18 cellular contexts compared by ENCODE assay signal in the genomic region with DNA sequence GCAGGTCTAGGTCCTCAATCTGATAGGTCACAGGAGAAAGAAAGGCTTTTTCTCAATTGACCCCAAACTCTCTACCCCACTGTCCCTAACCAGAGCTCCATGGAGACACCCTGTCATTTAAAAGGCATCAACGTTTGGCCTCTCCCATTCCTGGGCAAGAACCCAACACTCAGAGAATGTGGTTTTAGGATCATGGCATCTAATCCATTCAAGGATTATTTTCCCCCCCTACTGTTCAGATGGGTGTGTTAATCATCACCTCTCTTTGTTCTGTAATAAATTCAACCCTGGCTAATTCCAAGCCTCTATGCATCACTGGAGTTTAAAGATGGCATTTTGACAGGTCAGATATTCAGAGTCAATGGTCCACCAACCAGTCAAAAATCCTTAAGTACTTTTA. TPM values are rescaled to one million over a fixed set of nuclear protein-coding genes. Genes with fewer than 3 reads are reported as not detected.
DNase-seq lines count a peak whose midpoint lies in the region; ATAC-seq and TF ChIP-seq lines count a peak whose summit lies in the region.
"Had no signal": no experiment of that assay in that cellular context is flagged by ENCODE, and none has a peak within 500 bp of the region (broad histone marks: within the 10 kb centered on the region; RNA-seq: fewer than 3 reads in every experiment).

No MANE protein-coding gene starts in this region.

- peak; percentile 69 for DNase-seq in ACHN
- DNase-seq in GM23248 = peak; percentile 72
- peak; percentile 23 for DNase-seq in RPMI7951 (ENCODE audit: low read depth)
- peak; percentile 55 for DNase-seq in kidney glomerular epithelial cell (lab: John Stamatoyannopoulos, UW)
- no peak for DNase-seq in activated effector memory CD4-positive, alpha-beta T cell treated with Interleukin-2 at 50 U/mL for 16 hours
- no peak for DNase-seq in ascending aorta (ENCODE audit: low spot score in 2 of 2)
- DNase-seq: activated gamma-delta T cell; endodermal cell; GF-D8; hypothalamus; Kasumi-1; NCI-H1436; stimulated activated naive CD8-positive, alpha-beta T cell treated with anti-CD3 and anti-CD28 coated beads, Interleukin-15, Interleukin-2, amounts not matched to agents 100 U/mL and 50 U/mL, for 24 hours; T-helper 9 cell; upper lobe of right lung had no signal

- no peak overlapping the region for H2AFZ ChIP-seq in GM23248

- H3K27me3 ChIP-seq in GM23248 (replicated peaks; ENCODE audit: insufficient read depth) (no peaks in the 10 kb centered on the region), ascending aorta (no peaks in the 10 kb centered on the region)
- H3K27me3 ChIP-seq: upper lobe of right lung had no signal

- no peak for TF ChIP-seq CTCF in ascending aorta (IDR thresholded peaks at IDR 0.05)

- peaks cover 79% of the 10 kb centered on the region for H3K79me2 ChIP-seq in GM23248 (ENCODE audit: insufficient read depth)

- in situ Hi-C loops in ACHN (cut with HindIII; ENCODE audit: low pct_ligation_motif_present, low pct_unique_long_range_greater_than_20kb, low sequenced_read_pairs) (no loop called here), GM23248 (cut with MboI) (no loop called here)

- H3K4me2 ChIP-seq in GM23248 (ENCODE audit: unreplicated experiment) = peak overlapping the region; percentile 27

- H3K4me1 ChIP-seq in GM23248 (ENCODE audit: insufficient read depth) (peaks cover 73% of the 10 kb centered on the region), ascending aorta (no peaks in the 10 kb centered on the region)
- H3K4me1 ChIP-seq: upper lobe of right lung had no signal

- 5 to 8% methylated on average over 1 of the region's 1 CpG for WGBS in GM23248 (ENCODE audit: low coverage in 1 of 2, low lambda C conversion rate in 2 of 2, missing lambda C conversion rate in 2 of 2), 2 experiments

- peaks cover 8% of the 10 kb centered on the region; the same call in 1 of the 2 replicates for H3K36me3 ChIP-seq in GM23248 (ENCODE audit: low read depth)
- no peaks in the 10 kb centered on the region for H3K36me3 ChIP-seq in ascending aorta
- H3K36me3 ChIP-seq: upper lobe of right lung had no signal

- H3K9me3 ChIP-seq in GM23248 (ENCODE audit: low read depth) (no peaks in the 10 kb centered on the region), ascending aorta (no peaks in the 10 kb centered on the region)
- H3K9me3 ChIP-seq: upper lobe of right lung had no signal

- H4K20me1 ChIP-seq in GM23248 (ENCODE audit: insufficient read depth) = peaks cover 8% of the 10 kb centered on the region; the same call in 1 of the 2 replicates

- intact Hi-C loops in ascending aorta (cut with DNase I) = no loop called here

- H3F3A ChIP-seq in GM23248 (ENCODE audit: insufficient read depth) = peaks cover 67% of the 10 kb centered on the region

- no peaks in the 10 kb centered on the region for H3K9me2 ChIP-seq in GM23248 (ENCODE audit: insufficient read depth)

- ATAC-seq in GM19023 (IDR thresholded peaks at IDR 0.05; ENCODE audit: unreplicated experiment) = no peak
- no peak for ATAC-seq in GM19397 (IDR thresholded peaks at IDR 0.05; ENCODE audit: unreplicated experiment)
- ATAC-seq: stimulated activated naive CD8-positive, alpha-beta T cell treated with anti-CD3 and anti-CD28 coated beads, Interleukin-15, Interleukin-2, amounts not matched to agents 100 U/mL and 50 U/mL, for 24 hours; upper lobe of right lung had no signal

- H3K4me3 ChIP-seq in GM23248 = no peak overlapping the region
- H3K4me3 ChIP-seq in ascending aorta = no peak overlapping the region
- H3K4me3 ChIP-seq: upper lobe of right lung had no signal

- H3K27ac ChIP-seq in GM23248 (peak overlapping the region; percentile 48), ascending aorta (no peak overlapping the region)
- H3K27ac ChIP-seq: upper lobe of right lung had no signal

- no peak overlapping the region for H3K9ac ChIP-seq in GM23248

RNA-seq across cellular contexts. Expression of gene TBX15, which starts 42.7 kb away (rescaled TPM):
- total RNA-seq in GM23248 (2014; rRNA removed; shearing (Covaris generic)) = 32.2 and 38.7 TPM in 2 replicates
- polyA plus RNA-seq in GM23248 (2016; fragmentation: Nextera tagmentation; extraction: Ambion mirVana) = 39.8 and 41.7 TPM in 2 replicates
- total RNA-seq in RPMI7951 (2014; rRNA removed; shearing (Covaris generic)) = 0.20 and 0.24 TPM in 2 replicates
- total RNA-seq in ascending aorta = 1.8 TPM
- total RNA-seq: kidney epithelial cell had no signal

Comparison
In these comparisons a context has a peak if more than half of its experiments do, and no peak if none do; other contexts are left out.
1. DNase-seq: peak in ACHN (single experiment), GM23248 (single experiment), RPMI7951 (single experiment) and kidney glomerular epithelial cell (single experiment); none in activated effector memory CD4-positive, alpha-beta T cell treated with Interleukin-2 at 50 U/mL for 16 hours (single experiment) and ascending aorta (0 of 2).
2. RNA of gene TBX15, which starts 42.7 kb away (total RNA-seq): 32.2 to 38.7 TPM in GM23248; 1.8 TPM in ascending aorta (single experiment) and 0.20 to 0.24 TPM in RPMI7951; every median in the first group is over 10 times any median in the second.